In genomic region chr4:76206222-76206942, GRCh38 we compare ENCODE assay signal across 12 cellular contexts. TPM values are rescaled to one million over a fixed set of nuclear protein-coding genes. Genes with fewer than 3 reads are reported as not detected.
DNase-seq lines count a peak whose midpoint lies in the region; ATAC-seq and TF ChIP-seq lines count a peak whose summit lies in the region.
"Had no signal": no experiment of that assay in that cellular context is flagged by ENCODE, and none has a peak within 500 bp of the region (broad histone marks: within the 10 kb centered on the region; RNA-seq: fewer than 3 reads in every experiment).

No MANE protein-coding gene starts in this region.

- no peak overlapping the region for H3K4me3 Mint-ChIP-seq in effector memory CD8-positive, alpha-beta T cell
- H3K4me3 Mint-ChIP-seq in activated CD4-positive, alpha-beta memory T cell treated with anti-CD3 and anti-CD28 coated beads, Interleukin-2, amount 10 ng/mL, durations not matched to agents 7 days and 5 days, result no peak overlapping the region

- no peaks in the 10 kb centered on the region for H3K9me3 Mint-ChIP-seq in effector memory CD8-positive, alpha-beta T cell
- no peaks in the 10 kb centered on the region for H3K9me3 Mint-ChIP-seq in activated CD4-positive, alpha-beta memory T cell treated with anti-CD3 and anti-CD28 coated beads, Interleukin-2, amount 10 ng/mL, durations not matched to agents 7 days and 5 days

- H3K9me3 ChIP-seq in adrenal gland (replicated peaks in 1 of 3), result no peaks in the 10 kb centered on the region
- H3K9me3 ChIP-seq in sigmoid colon, result no peaks in the 10 kb centered on the region

- POLR2A ChIA-PET in activated CD4-positive, alpha-beta memory T cell treated with anti-CD3 and anti-CD28 coated beads, Interleukin-2, amount 10 ng/mL, durations not matched to agents 7 days and 5 days (lab: Charles Lee), result interaction anchor here (1.0 kb wide), 1 partner anchor 58 kb away, joined by 4 read pairs; the partner anchor contains the start of gene NUP54

- TF ChIP-seq POLR2A in adrenal gland (IDR thresholded peaks at IDR 0.05) (no peak), sigmoid colon (IDR thresholded peaks at IDR 0.05) (no peak)

- no peak for TF ChIP-seq EP300 in sigmoid colon (IDR thresholded peaks at IDR 0.05)

- H3K4me1 ChIP-seq in adrenal gland (replicated peaks in 1 of 2) (peaks cover 29 to 81% of the 10 kb centered on the region in 2 donors), sigmoid colon (peaks cover 0 to 99% (median 88%) of the 10 kb centered on the region in 4 donors)

- H3K36me3 ChIP-seq in adrenal gland (replicated peaks in 1 of 2) (no peaks in the 10 kb centered on the region), sigmoid colon (no peaks in the 10 kb centered on the region)

- CTCF ChIA-PET in activated CD4-positive, alpha-beta memory T cell treated with anti-CD3 and anti-CD28 coated beads, Interleukin-2, amount 10 ng/mL, durations not matched to agents 7 days and 5 days (lab: Charles Lee), result interaction anchor here (0.6 to 2.1 kb wide), 2 partner anchors 27 to 58 kb away, joined by 3 to 8 read pairs; partner anchors contain the start of gene NUP54

- H3K27me3 ChIP-seq in adrenal gland, result no peaks in the 10 kb centered on the region
- H3K27me3 ChIP-seq in sigmoid colon, result no peaks in the 10 kb centered on the region

- H3K4me3 ChIP-seq in adrenal gland, result no peak overlapping the region
- no peak overlapping the region for H3K4me3 ChIP-seq in sigmoid colon

- WGBS in adrenal gland, 4 donors, result 46 to 55% (median 50%) methylated on average over 7 of the region's 7 CpGs
- WGBS in sigmoid colon, 2 donors, result 76 to 84% methylated on average over 7 of the region's 7 CpGs

- peaks cover 17 to 40% of the 10 kb centered on the region in 2 donors for H3K4me1 Mint-ChIP-seq in effector memory CD8-positive, alpha-beta T cell (ENCODE audit: low read depth in 2 of 2)
- H3K4me1 Mint-ChIP-seq in activated CD4-positive, alpha-beta memory T cell treated with anti-CD3 and anti-CD28 coated beads, Interleukin-2, amount 10 ng/mL, durations not matched to agents 7 days and 5 days, result peaks cover 14% of the 10 kb centered on the region

- H3K27me3 Mint-ChIP-seq in effector memory CD8-positive, alpha-beta T cell, result no peaks in the 10 kb centered on the region
- no peaks in the 10 kb centered on the region for H3K27me3 Mint-ChIP-seq in activated CD4-positive, alpha-beta memory T cell treated with anti-CD3 and anti-CD28 coated beads, Interleukin-2, amount 10 ng/mL, durations not matched to agents 7 days and 5 days

- H3K27ac ChIP-seq in adrenal gland (peak overlapping the region in 4 of 5 donors; percentile 0 to 99 (median 44)), sigmoid colon (peak overlapping the region; percentile 93 to 99 (median 96))

- DNase-seq in D341Med (ENCODE audit: low spot score), result peak; percentile 68
- DNase-seq in adrenal gland, result peak in 1 of 7 donors; percentile 13
- DNase-seq in left ventricle myocardium superior, result no peak
- no peak for DNase-seq in sigmoid colon
- no peak for DNase-seq in effector memory CD8-positive, alpha-beta T cell
- no peak for DNase-seq in activated CD4-positive, alpha-beta memory T cell treated with anti-CD3 and anti-CD28 coated beads, Interleukin-2, amount 10 ng/mL, durations not matched to agents 7 days and 5 days
- DNase-seq: activated effector memory CD4-positive, alpha-beta T cell treated with anti-CD3 and anti-CD28 coated beads, Interleukin-2, amount 50 U/mL, for 16 hours; C1 segment of cervical spinal cord; left cardiac atrium had no signal

- H3K27ac Mint-ChIP-seq in effector memory CD8-positive, alpha-beta T cell, result no peak overlapping the region
- no peak overlapping the region for H3K27ac Mint-ChIP-seq in activated CD4-positive, alpha-beta memory T cell treated with anti-CD3 and anti-CD28 coated beads, Interleukin-2, amount 10 ng/mL, durations not matched to agents 7 days and 5 days

- intact Hi-C loops in adrenal gland (cut with DNase I) (no loop called here), left ventricle myocardium superior (cut with micrococcal nuclease) (no loop called here), sigmoid colon (cut with DNase I) (no loop called here)

- H3K36me3 Mint-ChIP-seq in effector memory CD8-positive, alpha-beta T cell (ENCODE audit: insufficient read depth), result no peaks in the 10 kb centered on the region
- H3K36me3 Mint-ChIP-seq in activated CD4-positive, alpha-beta memory T cell treated with anti-CD3 and anti-CD28 coated beads, Interleukin-2, amount 10 ng/mL, durations not matched to agents 7 days and 5 days (ENCODE audit: low read depth), result no peaks in the 10 kb centered on the region

- TF ChIP-seq CTCF in adrenal gland (IDR thresholded peaks at IDR 0.05) (no peak), sigmoid colon (IDR thresholded peaks at IDR 0.05) (no peak)

- peak; percentile 11 for ATAC-seq in left ventricle myocardium superior
- no peak for ATAC-seq in GM21526 (IDR thresholded peaks at IDR 0.05; ENCODE audit: low FRiP score, unreplicated experiment)
- ATAC-seq in effector memory CD8-positive, alpha-beta T cell (replicated peaks), result no peak
- no peak for ATAC-seq in HG03520 (IDR thresholded peaks at IDR 0.05; ENCODE audit: unreplicated experiment)
- ATAC-seq: sciatic nerve had no signal

RNA-seq across cellular contexts. Expression of gene SCARB2, which starts 7.2 kb away (rescaled TPM):
- total RNA-seq in adrenal gland (100 to 1,000 TPM; 119 to 179 (median 139) TPM), left ventricle myocardium superior (91.4 TPM), sigmoid colon (100 to 1,000 TPM; 119 to 160 (median 141) TPM)
- polyA plus RNA-seq in adrenal gland (100 to 1,000 TPM in 1 of 3 donors, 10 to 100 TPM in 2; 41.5 to 117 (median 82.9) TPM), sigmoid colon (10 to 100 TPM; 29.4 to 73.1 (median 38.6) TPM)
- 10 to 100 TPM; 22.3 to 23.2 TPM for total RNA-seq in activated CD4-positive, alpha-beta memory T cell treated with anti-CD3 and anti-CD28 coated beads, Interleukin-2, amount 10 ng/mL, durations not matched to agents 7 days and 5 days

RNA-seq across cellular contexts. Expression of gene FAM47E, which starts 45.1 kb away (rescaled TPM):
- total RNA-seq in adrenal gland (1 to 10 TPM; 2.8 to 8.0 (median 4.7) TPM), left ventricle myocardium superior (2.4 TPM), sigmoid colon (1 to 10 TPM; 1.7 to 3.3 (median 2.0) TPM)
- polyA plus RNA-seq in adrenal gland (10 to 100 TPM in 1 of 3 donors, 1 to 10 TPM in 2; 6.9 to 23.8 (median 7.7) TPM), sigmoid colon (1 to 10 TPM; 2.6 to 6.0 (median 5.4) TPM)
- not detected for total RNA-seq in activated CD4-positive, alpha-beta memory T cell treated with anti-CD3 and anti-CD28 coated beads, Interleukin-2, amount 10 ng/mL, durations not matched to agents 7 days and 5 days

RNA-seq across cellular contexts. Expression of gene NUP54, which starts 58.2 kb away (rescaled TPM):
- total RNA-seq in adrenal gland, result 10 to 100 TPM; 10.8 to 37.7 (median 22.8) TPM
- polyA plus RNA-seq in adrenal gland, result 10 to 100 TPM; 19.5 to 22.0 (median 21.6) TPM
- 17.3 TPM for total RNA-seq in left ventricle myocardium superior
- total RNA-seq in sigmoid colon, result 10 to 100 TPM; 38.0 to 57.9 (median 48.1) TPM
- 10 to 100 TPM; 16.6 to 21.9 (median 18.6) TPM for polyA plus RNA-seq in sigmoid colon
- 10 to 100 TPM; 48.9 to 58.6 TPM for total RNA-seq in activated CD4-positive, alpha-beta memory T cell treated with anti-CD3 and anti-CD28 coated beads, Interleukin-2, amount 10 ng/mL, durations not matched to agents 7 days and 5 days
